Comparison of ENCODE assay signal across 9 cellular contexts in the genomic region with DNA sequence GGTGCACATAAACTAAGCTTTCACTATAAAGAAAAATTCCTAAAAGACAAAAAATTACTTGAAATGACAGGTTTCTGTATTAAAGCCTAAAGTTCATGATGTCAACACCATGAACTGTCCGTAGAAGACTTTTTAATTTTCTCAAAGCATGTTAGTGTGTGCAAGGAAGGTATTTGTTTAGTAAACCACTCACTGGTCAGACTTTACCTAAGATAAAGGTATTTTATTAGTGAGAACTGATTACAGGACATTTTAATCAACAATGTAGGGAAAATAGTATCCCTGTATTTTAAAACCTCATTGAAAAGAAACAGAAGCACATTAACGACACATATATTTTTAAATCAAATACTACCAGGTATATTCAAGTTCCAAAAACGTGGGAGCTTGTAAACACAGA. TPM values are rescaled to one million over a fixed set of nuclear protein-coding genes. Genes with fewer than 3 reads are reported as not detected.
DNase-seq lines count a peak whose midpoint lies in the region; ATAC-seq and TF ChIP-seq lines count a peak whose summit lies in the region.
"Had no signal": no experiment of that assay in that cellular context is flagged by ENCODE, and none has a peak within 500 bp of the region (broad histone marks: within the 10 kb centered on the region; RNA-seq: fewer than 3 reads in every experiment).

No MANE protein-coding gene starts in this region.

- no peaks in the 10 kb centered on the region for H3K36me3 ChIP-seq in GM23338 (ENCODE audit: insufficient read depth)

- POLR2A ChIA-PET in WTC11 (lab: Charles Lee), result interaction anchor here (0.7 kb wide), 1 partner anchor 207 kb away, joined by 4 read pairs; no protein-coding TSS in a partner anchor

- H3F3A ChIP-seq in GM23338 (replicated peaks; ENCODE audit: low read depth), result no peaks in the 10 kb centered on the region

- H4K20me1 ChIP-seq in GM23338 (replicated peaks; ENCODE audit: insufficient read depth), result peaks cover 56% of the 10 kb centered on the region

- no peak overlapping the region for H2AFZ ChIP-seq in GM23338

- H3K79me2 ChIP-seq in GM23338 (replicated peaks; ENCODE audit: insufficient read depth), result peaks cover 75% of the 10 kb centered on the region

- H3K4me3 Mint-ChIP-seq in GM23338, result peak overlapping the region; percentile 99
- H3K4me3 Mint-ChIP-seq in WTC11, result peak overlapping the region; percentile 99

- TF ChIP-seq CTCF in GM23338 (conservative IDR thresholded peaks at IDR 0.05; ENCODE audit: low read depth in 2 of 2), result no peak
- no peak for TF ChIP-seq CTCF in WTC11 (IDR thresholded peaks at IDR 0.05)
- TF ChIP-seq CTCF in foreskin keratinocyte (conservative IDR thresholded peaks at IDR 0.05), result no peak

- no peak for ATAC-seq in GM23338
- no peak for ATAC-seq in WTC11
- no peak for ATAC-seq in foreskin keratinocyte
- ATAC-seq in HG02588 (IDR thresholded peaks at IDR 0.05; ENCODE audit: unreplicated experiment), result no peak

- DNase-seq in GM23338 (ENCODE audit: low spot score) (no peak), WTC11 (ENCODE audit: low spot score) (no peak), foreskin keratinocyte (no peak), superior temporal gyrus (ENCODE audit: extremely low spot score) (no peak)
- no peak for DNase-seq in stimulated activated CD8-positive, alpha-beta memory T cell treated with anti-CD3 and anti-CD28 coated beads, Interleukin-4, amount 100 ng/mL, for 48 hours
- no peak for DNase-seq in stimulated activated CD4-positive, alpha-beta T cell treated with anti-CD3 and anti-CD28 coated beads, Interleukin-2, amount 100 ng/mL, for 24 hours
- DNase-seq: NCI-H446 treated with DMSO at 0.1 percent for 48 hours had no signal

- no peak overlapping the region for H3K27ac Mint-ChIP-seq in GM23338
- H3K27ac Mint-ChIP-seq in WTC11, result no peak overlapping the region

- CTCF ChIA-PET in WTC11 (lab: Charles Lee), result no interaction called here

- H3K27me3 Mint-ChIP-seq in GM23338 (ENCODE audit: insufficient read depth, low read depth, poor library complexity), result peaks cover 6% of the 10 kb centered on the region
- H3K27me3 Mint-ChIP-seq in WTC11 (ENCODE audit: low read depth), result no peaks in the 10 kb centered on the region

- peak overlapping the region; percentile 78 for H3K4me2 ChIP-seq in GM23338

- H3K4me1 ChIP-seq in GM23338 (ENCODE audit: insufficient read depth) (peaks cover 54% of the 10 kb centered on the region), foreskin keratinocyte (peaks cover 40% of the 10 kb centered on the region)

- H3K4me1 Mint-ChIP-seq in GM23338 (peaks cover 50% of the 10 kb centered on the region), WTC11 (peaks cover 66% of the 10 kb centered on the region)

- H3K9me3 Mint-ChIP-seq in GM23338 (no peaks in the 10 kb centered on the region), WTC11 (no peaks in the 10 kb centered on the region)

- H3K36me3 Mint-ChIP-seq in GM23338 (ENCODE audit: low read depth), result peaks cover 4% of the 10 kb centered on the region
- H3K36me3 Mint-ChIP-seq in WTC11, result no peaks in the 10 kb centered on the region

- H3K4me3 ChIP-seq in GM23338 (peak overlapping the region; percentile 87), skin epidermis (peak overlapping the region; percentile 67 to 93 (median 88))

- H3K9me2 ChIP-seq in GM23338 (ENCODE audit: insufficient read depth), result no peaks in the 10 kb centered on the region

- H3K27me3 ChIP-seq in GM23338 (ENCODE audit: insufficient read depth) (no peaks in the 10 kb centered on the region), foreskin keratinocyte (no peaks in the 10 kb centered on the region)

- no peak overlapping the region for H3K27ac ChIP-seq in GM23338 (ENCODE audit: low read depth)
- H3K27ac ChIP-seq in foreskin keratinocyte, result peak overlapping the region; percentile 92
- peak overlapping the region in 18 of 21 experiments; percentile 94 to 100 (median 98) for H3K27ac ChIP-seq in skin epidermis

TF ChIP-seq in GM23338, 12 proteins besides CTCF, POLR2A, EP300 and RAD21 (continues in another document):
- TF ChIP-seq STAT1 (IDR thresholded peaks at IDR 0.05; ENCODE audit: unreplicated experiment) (no peak), ZNF331 (CRISPR knock-in tag; IDR thresholded peaks at IDR 0.05; ENCODE audit: low read depth) (no peak), EZH2 (IDR thresholded peaks at IDR 0.05; ENCODE audit: low read depth, unreplicated experiment) (no peak), ZNF114 (CRISPR knock-in tag; IDR thresholded peaks at IDR 0.05) (no peak), EZH2phosphoT487 (IDR thresholded peaks at IDR 0.05; ENCODE audit: unreplicated experiment) (no peak)
- TF ChIP-seq, protein P1, sequence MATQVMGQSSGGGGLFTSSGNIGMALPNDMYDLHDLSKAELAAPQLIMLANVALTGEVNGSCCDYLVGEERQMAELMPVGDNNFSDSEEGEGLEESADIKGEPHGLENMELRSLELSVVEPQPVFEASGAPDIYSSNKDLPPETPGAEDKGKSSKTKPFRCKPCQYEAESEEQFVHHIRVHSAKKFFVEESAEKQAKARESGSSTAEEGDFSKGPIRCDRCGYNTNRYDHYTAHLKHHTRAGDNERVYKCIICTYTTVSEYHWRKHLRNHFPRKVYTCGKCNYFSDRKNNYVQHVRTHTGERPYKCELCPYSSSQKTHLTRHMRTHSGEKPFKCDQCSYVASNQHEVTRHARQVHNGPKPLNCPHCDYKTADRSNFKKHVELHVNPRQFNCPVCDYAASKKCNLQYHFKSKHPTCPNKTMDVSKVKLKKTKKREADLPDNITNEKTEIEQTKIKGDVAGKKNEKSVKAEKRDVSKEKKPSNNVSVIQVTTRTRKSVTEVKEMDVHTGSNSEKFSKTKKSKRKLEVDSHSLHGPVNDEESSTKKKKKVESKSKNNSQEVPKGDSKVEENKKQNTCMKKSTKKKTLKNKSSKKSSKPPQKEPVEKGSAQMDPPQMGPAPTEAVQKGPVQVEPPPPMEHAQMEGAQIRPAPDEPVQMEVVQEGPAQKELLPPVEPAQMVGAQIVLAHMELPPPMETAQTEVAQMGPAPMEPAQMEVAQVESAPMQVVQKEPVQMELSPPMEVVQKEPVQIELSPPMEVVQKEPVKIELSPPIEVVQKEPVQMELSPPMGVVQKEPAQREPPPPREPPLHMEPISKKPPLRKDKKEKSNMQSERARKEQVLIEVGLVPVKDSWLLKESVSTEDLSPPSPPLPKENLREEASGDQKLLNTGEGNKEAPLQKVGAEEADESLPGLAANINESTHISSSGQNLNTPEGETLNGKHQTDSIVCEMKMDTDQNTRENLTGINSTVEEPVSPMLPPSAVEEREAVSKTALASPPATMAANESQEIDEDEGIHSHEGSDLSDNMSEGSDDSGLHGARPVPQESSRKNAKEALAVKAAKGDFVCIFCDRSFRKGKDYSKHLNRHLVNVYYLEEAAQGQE (IDR thresholded peaks at IDR 0.05; ENCODE audit: unreplicated experiment), result no peak

TF ChIP-seq in WTC11, 78 proteins besides CTCF, POLR2A, EP300 and RAD21:
- TF ChIP-seq, protein P2, sequence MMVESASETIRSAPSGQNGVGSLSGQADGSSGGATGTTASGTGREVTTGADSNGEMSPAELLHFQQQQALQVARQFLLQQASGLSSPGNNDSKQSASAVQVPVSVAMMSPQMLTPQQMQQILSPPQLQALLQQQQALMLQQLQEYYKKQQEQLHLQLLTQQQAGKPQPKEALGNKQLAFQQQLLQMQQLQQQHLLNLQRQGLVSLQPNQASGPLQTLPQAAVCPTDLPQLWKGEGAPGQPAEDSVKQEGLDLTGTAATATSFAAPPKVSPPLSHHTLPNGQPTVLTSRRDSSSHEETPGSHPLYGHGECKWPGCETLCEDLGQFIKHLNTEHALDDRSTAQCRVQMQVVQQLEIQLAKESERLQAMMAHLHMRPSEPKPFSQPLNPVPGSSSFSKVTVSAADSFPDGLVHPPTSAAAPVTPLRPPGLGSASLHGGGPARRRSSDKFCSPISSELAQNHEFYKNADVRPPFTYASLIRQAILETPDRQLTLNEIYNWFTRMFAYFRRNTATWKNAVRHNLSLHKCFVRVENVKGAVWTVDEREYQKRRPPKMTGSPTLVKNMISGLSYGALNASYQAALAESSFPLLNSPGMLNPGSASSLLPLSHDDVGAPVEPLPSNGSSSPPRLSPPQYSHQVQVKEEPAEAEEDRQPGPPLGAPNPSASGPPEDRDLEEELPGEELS (CRISPR knock-in tag; IDR thresholded peaks at IDR 0.05), result no peak
- TF ChIP-seq, protein P3, sequence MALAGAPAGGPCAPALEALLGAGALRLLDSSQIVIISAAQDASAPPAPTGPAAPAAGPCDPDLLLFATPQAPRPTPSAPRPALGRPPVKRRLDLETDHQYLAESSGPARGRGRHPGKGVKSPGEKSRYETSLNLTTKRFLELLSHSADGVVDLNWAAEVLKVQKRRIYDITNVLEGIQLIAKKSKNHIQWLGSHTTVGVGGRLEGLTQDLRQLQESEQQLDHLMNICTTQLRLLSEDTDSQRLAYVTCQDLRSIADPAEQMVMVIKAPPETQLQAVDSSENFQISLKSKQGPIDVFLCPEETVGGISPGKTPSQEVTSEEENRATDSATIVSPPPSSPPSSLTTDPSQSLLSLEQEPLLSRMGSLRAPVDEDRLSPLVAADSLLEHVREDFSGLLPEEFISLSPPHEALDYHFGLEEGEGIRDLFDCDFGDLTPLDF (CRISPR knock-in tag; IDR thresholded peaks at IDR 0.05), result no peak
- no peak for TF ChIP-seq FOXP1 (CRISPR knock-in tag; IDR thresholded peaks at IDR 0.05; ENCODE audit: borderline replicate concordance)
- no peak for TF ChIP-seq ZNF416 (CRISPR knock-in tag; IDR thresholded peaks at IDR 0.05)

RNA-seq across cellular contexts. Expression of a gene that starts 2.9 kb away (rescaled TPM):
- 134 and 150 TPM in 2 replicates for total RNA-seq in GM23338 (2014; rRNA removed; shearing (Covaris generic))
- 21.0 and 27.9 TPM in 2 replicates for polyA plus RNA-seq in GM23338 (2016; fragmentation: Nextera tagmentation; extraction: Ambion mirVana)
- 64.4 to 69.9 TPM (median 65.1 TPM) in 3 replicates for total RNA-seq in WTC11 (2021)
- 193 and 213 TPM in 2 replicates for total RNA-seq in foreskin keratinocyte
- polyA plus RNA-seq in foreskin keratinocyte, result 60.7 and 63.3 TPM in 2 replicates
